In genomic region chr2:20509301-20509765, GRCh38 we compare ENCODE assay signal across 24 cellular contexts.
DNase-seq lines count a peak whose midpoint lies in the region; ATAC-seq and TF ChIP-seq lines count a peak whose summit lies in the region.
"Had no signal": no experiment of that assay in that cellular context is flagged by ENCODE, and none has a peak within 500 bp of the region (broad histone marks: within the 10 kb centered on the region; RNA-seq: fewer than 3 reads in every experiment).

No MANE protein-coding gene starts in this region.

- no peak for TF ChIP-seq CTCF in HCT116 (IDR thresholded peaks at IDR 0.05 in 2 of 3, conservative IDR thresholded peaks at IDR 0.05 in 1 of 3; ENCODE audit: borderline replicate concordance in 1 of 3, insufficient read depth in 1 of 3, low read depth in 2 of 3, low read length in 2 of 3)

- no peak for TF ChIP-seq POLR2A in HCT116 (IDR thresholded peaks at IDR 0.05; ENCODE audit: borderline replicate concordance, extremely low read depth, insufficient read depth, insufficient read length)

- intact Hi-C loops in HCT116 (cut with micrococcal nuclease) (no loop called here), sciatic nerve (cut with DNase I) (no loop called here)

- no peaks in the 10 kb centered on the region for H3K36me3 ChIP-seq in HCT116 (ENCODE audit: control insufficient read depth in 1 of 2, insufficient read depth in 2 of 2, low read length in 2 of 2)
- H3K36me3 ChIP-seq: gastrocnemius medialis, ovary, right lobe of liver, thyroid gland had no signal

- POLR2A ChIA-PET in HCT116 (lab: Charles Lee): interaction anchor here (0.8 to 2.6 kb wide), 7 partner anchors 13 to 67 kb away, joined by 3 to 25 read pairs (median 5); partner anchors contain the start of gene RHOB

- CTCF ChIA-PET in HCT116 (lab: Charles Lee): interaction anchor here (0.8 to 1.8 kb wide), 2 partner anchors 87 to 109 kb away, joined by 3 to 4 read pairs; no protein-coding TSS in a partner anchor

- H3K9me2 ChIP-seq in HCT116 (ENCODE audit: insufficient read depth): no peaks in the 10 kb centered on the region

- H2AFZ ChIP-seq in HCT116 (ENCODE audit: low read depth, low read length, poor library complexity, severe bottlenecking): peak overlapping the region; percentile 85

- H3K4me1 ChIP-seq in HCT116 (ENCODE audit: control insufficient read depth in 1 of 2, insufficient read depth in 2 of 2, low read length in 2 of 2): peaks cover 11 to 37% of the 10 kb centered on the region in 2 experiments
- H3K4me1 ChIP-seq: right lobe of liver had no signal

- RAD21 ChIA-PET in HCT116 (lab: Charles Lee; ENCODE audit: low non-redundant PET in 1 of 2, low total read pairs in 2 of 2, uncharacterized antibody in 2 of 2, unreplicated experiment in 2 of 2): no interaction called here

- peak overlapping the region; percentile 69 for H3K4me2 ChIP-seq in HCT116 (ENCODE audit: low read length)

- H3K27ac ChIP-seq in HCT116 (ENCODE audit: low read depth, low read length): no peak overlapping the region
- H3K27ac ChIP-seq: gastrocnemius medialis, ovary, right lobe of liver, thyroid gland had no signal

- H4K20me1 ChIP-seq in HCT116 (ENCODE audit: insufficient read depth): no peaks in the 10 kb centered on the region

- ATAC-seq in HCT116: peak; percentile 8; the same call in 1 of the 2 replicates
- ATAC-seq in sciatic nerve: no peak
- no peak for ATAC-seq in GM21381 (IDR thresholded peaks at IDR 0.05; ENCODE audit: unreplicated experiment)
- ATAC-seq: gastrocnemius medialis, T-helper 17 cell had no signal

- H3K4me3 ChIP-seq in HCT116 (replicated peaks in 1 of 2; ENCODE audit: low read depth in 1 of 2, low read length in 2 of 2): no peak overlapping the region
- H3K4me3 ChIP-seq: gastrocnemius medialis, ovary, right lobe of liver, thyroid gland had no signal

- DNase-seq in HCT116 (ENCODE audit: low read depth, low spot score) (no peak), SW480 (ENCODE audit: low spot score) (peak; percentile 27), islet precursor cell (peak; percentile 67), sciatic nerve (ENCODE audit: low spot score) (peak; percentile 46), dermis blood vessel endothelial cell (no peak), NCI-H187 treated with DMSO at 0.1 percent for 48 hours (lab: John Stamatoyannopoulos, UW) (no peak)
- no peak for DNase-seq in effector CD4-positive, alpha-beta T cell
- DNase-seq: activated naive CD4-positive, alpha-beta T cell treated with Interleukin-2 at 50 U/mL for 16 hours; activated T-cell treated with anti-CD3 and anti-CD28 coated beads for 4 hours; amniotic stem cell; CD4-positive, alpha-beta memory T cell; HCEC 1CT; Karpas-422; naive B cell; NCI-H1092; NCI-H2081 treated with DMSO at 0.1 percent for 48 hours; right lobe of liver; SIG-M5; stimulated activated naive CD4-positive, alpha-beta T cell; T-helper 17 cell had no signal

- H3K9ac ChIP-seq in HCT116 (ENCODE audit: low read length): peak overlapping the region; percentile 7; the same call in 1 of the 2 replicates

- no peak for TF ChIP-seq RAD21 in HCT116 (IDR thresholded peaks at IDR 0.05; ENCODE audit: low read depth)

- H3K27me3 ChIP-seq in HCT116 (ENCODE audit: insufficient read depth, low read length): no peaks in the 10 kb centered on the region
- H3K27me3 ChIP-seq: gastrocnemius medialis, ovary, right lobe of liver, thyroid gland had no signal

- H3K9me3 ChIP-seq in HCT116 (ENCODE audit: control insufficient read depth in 1 of 2, insufficient read depth in 1 of 2, low read depth in 1 of 2, low read length in 2 of 2): no peaks in the 10 kb centered on the region
- H3K9me3 ChIP-seq: gastrocnemius medialis, ovary, right lobe of liver, thyroid gland had no signal

- no peaks in the 10 kb centered on the region for H3K79me2 ChIP-seq in HCT116 (ENCODE audit: insufficient read depth, low read length)

- BruUV-seq in HCT116 (replicated peaks; lab: Mats Ljungman, UMichigan): no TSS peak

TF ChIP-seq in HCT116, 20 proteins besides CTCF, POLR2A, EP300 and RAD21:
- no peak for TF ChIP-seq FOSL1 (IDR thresholded peaks at IDR 0.05; ENCODE audit: low read depth)
- no peak for TF ChIP-seq ZFX (IDR thresholded peaks at IDR 0.05)
- TF ChIP-seq ZNF274 (IDR thresholded peaks at IDR 0.05; ENCODE audit: low read depth, low read length): no peak
- TF ChIP-seq, protein P1, sequence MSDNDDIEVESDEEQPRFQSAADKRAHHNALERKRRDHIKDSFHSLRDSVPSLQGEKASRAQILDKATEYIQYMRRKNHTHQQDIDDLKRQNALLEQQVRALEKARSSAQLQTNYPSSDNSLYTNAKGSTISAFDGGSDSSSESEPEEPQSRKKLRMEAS (IDR thresholded peaks at IDR 0.05): no peak
- no peak for TF ChIP-seq CBX3 (IDR thresholded peaks at IDR 0.05; ENCODE audit: low read depth)
- no peak for TF ChIP-seq SIN3A (IDR thresholded peaks at IDR 0.05; ENCODE audit: low read depth)
- TF ChIP-seq TCF7L2 (IDR thresholded peaks at IDR 0.05; ENCODE audit: borderline replicate concordance, extremely low read depth, insufficient read depth, insufficient read length): no peak
- no peak for TF ChIP-seq JUND (IDR thresholded peaks at IDR 0.05)
- no peak for TF ChIP-seq EZH2 (IDR thresholded peaks at IDR 0.05)
- no peak for TF ChIP-seq REST (IDR thresholded peaks at IDR 0.05; ENCODE audit: low read depth)
- no peak for TF ChIP-seq SRF (IDR thresholded peaks at IDR 0.05; ENCODE audit: low read depth)
- no peak for TF ChIP-seq ATF3 (IDR thresholded peaks at IDR 0.05)
- TF ChIP-seq EGR1 (IDR thresholded peaks at IDR 0.05; ENCODE audit: low read depth): no peak

Comparison
In these comparisons a context has a peak if more than half of its experiments do, and no peak if none do; other contexts are left out.
1. DNase-seq: peak in SW480 (single experiment), islet precursor cell (single experiment) and sciatic nerve (single experiment); none in HCT116 (single experiment), effector CD4-positive, alpha-beta T cell (single experiment), dermis blood vessel endothelial cell (single experiment) and NCI-H187 treated with DMSO at 0.1 percent for 48 hours (single experiment).